In genomic region chr1:160451859-160452232, GRCh38 we compare ENCODE assay signal across 14 cellular contexts. TPM values are rescaled to one million over a fixed set of nuclear protein-coding genes. Genes with fewer than 3 reads are reported as not detected.
A peak's percentile ranks its signal among the peaks of the same experiment; 100 is the strongest.
DNase-seq lines count a peak whose midpoint lies in the region; ATAC-seq lines count a peak whose summit lies in the region.
"Had no signal": no experiment of that assay in that cellular context is flagged by ENCODE, and none has a peak within 500 bp of the region (broad histone marks: within the 10 kb centered on the region; RNA-seq: fewer than 3 reads in every experiment).

No MANE protein-coding gene starts in this region.

- peak overlapping the region; percentile 51 for H3K4me3 Mint-ChIP-seq in T-helper 2 cell treated with Interferon-gamma antibody and Interleukin-4, amounts not matched to agents 5 μg/mL and 100 μg/mL, for 36 hours

- no peaks in the 10 kb centered on the region for H3K27me3 ChIP-seq in effector memory CD4-positive, alpha-beta T cell (replicated peaks; ENCODE audit: control insufficient read depth, insufficient read depth, low read length, poor library complexity, severe bottlenecking)

- peaks cover 15% of the 10 kb centered on the region for H3K4me1 ChIP-seq in effector memory CD4-positive, alpha-beta T cell (ENCODE audit: control insufficient read depth, insufficient read depth, low read length, poor library complexity, severe bottlenecking)

- peaks cover 7% of the 10 kb centered on the region for H3K9me3 Mint-ChIP-seq in T-helper 2 cell treated with Interferon-gamma antibody and Interleukin-4, amounts not matched to agents 5 μg/mL and 100 μg/mL, for 36 hours

- no peaks in the 10 kb centered on the region for H3K9me3 ChIP-seq in effector memory CD4-positive, alpha-beta T cell (ENCODE audit: control insufficient read depth, low read length)

- peak; percentile 29 for ATAC-seq in GM21381 (IDR thresholded peaks at IDR 0.05; ENCODE audit: unreplicated experiment)
- peak; percentile 39 for ATAC-seq in HG03439 (IDR thresholded peaks at IDR 0.05; ENCODE audit: unreplicated experiment)
- ATAC-seq: left ventricle myocardium superior had no signal

- intact Hi-C loops in posterior vena cava (cut with DNase I), result no loop called here

- no peaks in the 10 kb centered on the region for H3K36me3 ChIP-seq in effector memory CD4-positive, alpha-beta T cell (ENCODE audit: control insufficient read depth, insufficient read depth, low read length)

- H3K4me1 Mint-ChIP-seq in T-helper 2 cell treated with Interferon-gamma antibody and Interleukin-4, amounts not matched to agents 5 μg/mL and 100 μg/mL, for 36 hours (ENCODE audit: low read depth), result peaks cover 57% of the 10 kb centered on the region

- H3K4me3 ChIP-seq in effector memory CD4-positive, alpha-beta T cell (ENCODE audit: insufficient read depth, low read depth, low read length, poor library complexity, severe bottlenecking), result peak overlapping the region; percentile 17

- H3K27me3 Mint-ChIP-seq in T-helper 2 cell treated with Interferon-gamma antibody and Interleukin-4, amounts not matched to agents 5 μg/mL and 100 μg/mL, for 36 hours (ENCODE audit: low read depth), result no peaks in the 10 kb centered on the region

- peak overlapping the region; percentile 67 for H3K27ac Mint-ChIP-seq in T-helper 2 cell treated with Interferon-gamma antibody and Interleukin-4, amounts not matched to agents 5 μg/mL and 100 μg/mL, for 36 hours

- peaks cover 2% of the 10 kb centered on the region for H3K36me3 Mint-ChIP-seq in T-helper 2 cell treated with Interferon-gamma antibody and Interleukin-4, amounts not matched to agents 5 μg/mL and 100 μg/mL, for 36 hours (ENCODE audit: low read depth)

- DNase-seq in T-helper 2 cell treated with Interferon-gamma antibody and Interleukin-4, amounts not matched to agents 5 μg/mL and 100 μg/mL, for 36 hours (ENCODE audit: low spot score), result peak; percentile 3
- DNase-seq in T-helper 2 cell (no peak), posterior vena cava (ENCODE audit: low spot score) (no peak), D341Med (ENCODE audit: low spot score) (no peak), NCI-H2227 (lab: John Stamatoyannopoulos, UW; ENCODE audit: unreplicated experiment) (no peak)
- DNase-seq in effector memory CD4-positive, alpha-beta T cell, result no peak
- DNase-seq: 8988T; DMS79 treated with DMSO at 0.1 percent for 48 hours; effector CD8-positive, alpha-beta T cell; glutamatergic neuron; left ventricle myocardium superior; NCI-H2171 treated with DMSO at 0.1 percent for 48 hours had no signal

- no peak overlapping the region for H3K27ac ChIP-seq in effector memory CD4-positive, alpha-beta T cell (ENCODE audit: insufficient read depth, low read length, poor library complexity, severe bottlenecking)

RNA-seq across cellular contexts. Expression of gene VANGL2, which starts 51.5 kb away (rescaled TPM):
- 1 to 10 TPM; 2.0 to 2.4 TPM for total RNA-seq in posterior vena cava
